1 cellular context compared by ENCODE assay signal in the genomic region with DNA sequence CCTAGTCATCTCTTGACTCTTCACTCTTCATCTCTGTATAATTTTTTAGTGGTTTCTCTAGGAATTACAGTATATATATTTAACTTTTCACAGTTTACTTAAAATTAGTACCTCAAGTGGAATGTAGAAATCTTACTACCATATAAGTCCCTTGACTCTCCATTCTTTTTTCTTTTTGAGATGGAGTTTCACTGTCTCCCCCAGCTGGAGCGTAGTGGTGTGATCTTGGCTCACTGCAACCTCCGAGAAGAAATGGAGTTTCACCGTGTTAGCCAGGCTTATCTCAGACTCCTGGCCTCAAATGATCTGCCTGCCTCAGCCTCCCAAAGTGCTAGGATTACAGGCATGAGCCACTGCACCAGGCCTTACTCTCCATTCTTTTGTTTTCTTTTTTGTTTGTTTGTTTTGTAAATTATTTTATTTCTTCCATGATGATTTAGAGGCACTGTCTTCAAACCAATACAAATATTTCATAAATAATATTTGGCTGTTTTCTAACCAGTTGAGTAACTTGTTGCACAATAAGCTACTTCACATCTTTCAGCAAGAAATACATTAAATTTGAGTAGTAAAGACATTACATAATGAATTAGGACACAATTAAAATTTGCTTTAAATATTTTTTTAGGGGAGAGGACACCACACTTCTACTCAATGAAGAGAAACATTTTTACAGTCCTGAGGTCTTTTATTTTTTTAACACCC.
A peak's percentile ranks its signal among the peaks of the same experiment; 100 is the strongest.
TF ChIP-seq lines count a peak whose summit lies in the region.

No MANE protein-coding gene starts in this region.

TF ChIP-seq in HEK293, 187 proteins besides CTCF, POLR2A, EP300 and RAD21:
- TF ChIP-seq ZNF776 (tag by site-specific recombination; IDR thresholded peaks at IDR 0.05; ENCODE audit: borderline replicate concordance), result no peak
- TF ChIP-seq ZNF280D (tag by site-specific recombination; IDR thresholded peaks at IDR 0.05), result no peak
- TF ChIP-seq, protein P1, sequence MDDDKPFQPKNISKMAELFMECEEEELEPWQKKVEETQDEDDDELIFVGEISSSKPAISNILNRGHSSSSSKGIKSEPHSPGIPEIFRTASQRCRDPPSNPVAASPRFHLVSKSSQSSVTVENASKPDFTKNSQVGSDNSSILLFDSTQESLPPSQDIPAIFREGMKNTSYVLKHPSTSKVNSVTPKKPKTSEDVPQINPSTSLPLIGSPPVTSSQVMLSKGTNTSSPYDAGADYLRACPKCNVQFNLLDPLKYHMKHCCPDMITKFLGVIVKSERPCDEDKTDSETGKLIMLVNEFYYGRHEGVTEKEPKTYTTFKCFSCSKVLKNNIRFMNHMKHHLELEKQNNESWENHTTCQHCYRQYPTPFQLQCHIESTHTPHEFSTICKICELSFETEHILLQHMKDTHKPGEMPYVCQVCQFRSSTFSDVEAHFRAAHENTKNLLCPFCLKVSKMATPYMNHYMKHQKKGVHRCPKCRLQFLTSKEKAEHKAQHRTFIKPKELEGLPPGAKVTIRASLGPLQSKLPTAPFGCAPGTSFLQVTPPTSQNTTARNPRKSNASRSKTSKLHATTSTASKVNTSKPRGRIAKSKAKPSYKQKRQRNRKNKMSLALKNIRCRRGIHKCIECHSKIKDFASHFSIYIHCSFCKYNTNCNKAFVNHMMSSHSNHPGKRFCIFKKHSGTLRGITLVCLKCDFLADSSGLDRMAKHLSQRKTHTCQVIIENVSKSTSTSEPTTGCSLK (tag by site-specific recombination; IDR thresholded peaks at IDR 0.05), result no peak
- peak; percentile 72; the same call in 1 of the 2 replicates for TF ChIP-seq SCRT2 (tag by site-specific recombination; IDR thresholded peaks at IDR 0.05)
- no peak for TF ChIP-seq OVOL3 (tag by site-specific recombination; IDR thresholded peaks at IDR 0.05)
- TF ChIP-seq BCL11A (tag by site-specific recombination; IDR thresholded peaks at IDR 0.05; ENCODE audit: low read depth), result no peak
- TF ChIP-seq ZNF335 (tag by site-specific recombination; conservative IDR thresholded peaks at IDR 0.05), result no peak
- TF ChIP-seq ZNF362 (tag by site-specific recombination; IDR thresholded peaks at IDR 0.05), result no peak
